1 cellular context compared by ENCODE assay signal in the genomic region with DNA sequence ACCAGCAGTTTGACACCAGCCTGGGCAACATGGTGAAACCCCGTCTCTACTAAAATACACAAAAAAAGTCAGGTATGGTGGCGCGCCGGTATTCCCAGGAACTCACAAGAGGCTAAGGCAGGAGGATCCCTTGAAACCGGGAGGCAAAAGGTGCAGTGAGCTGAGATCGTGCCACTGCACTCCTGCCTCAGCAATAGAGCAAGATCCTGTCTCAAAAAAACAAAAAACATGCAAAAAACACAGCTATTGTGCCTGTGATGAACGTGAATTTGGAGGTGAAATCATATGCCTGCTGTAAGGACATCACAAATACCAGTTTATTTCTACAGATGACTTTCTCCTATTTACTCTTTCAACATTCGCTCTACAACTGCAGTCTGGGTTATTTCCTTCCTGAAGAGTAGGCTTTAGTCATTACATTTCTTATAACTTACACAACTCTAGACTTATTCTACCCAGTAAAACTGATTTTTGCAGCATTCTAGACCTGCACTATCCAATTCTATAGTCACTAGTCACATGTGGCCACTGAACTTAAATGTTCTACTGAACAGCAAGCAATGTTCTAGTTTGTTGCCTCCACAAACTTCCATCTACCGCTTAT.
TF ChIP-seq lines count a peak whose summit lies in the region.

No MANE protein-coding gene starts in this region.

TF ChIP-seq in GM12878, 131 proteins besides CTCF, POLR2A, EP300 and RAD21:
- no peak for TF ChIP-seq STAT1 (conservative IDR thresholded peaks at IDR 0.05)
- no peak for TF ChIP-seq RFX5 (IDR thresholded peaks at IDR 0.05; ENCODE audit: low read depth, low read length)
- TF ChIP-seq, protein P1, sequence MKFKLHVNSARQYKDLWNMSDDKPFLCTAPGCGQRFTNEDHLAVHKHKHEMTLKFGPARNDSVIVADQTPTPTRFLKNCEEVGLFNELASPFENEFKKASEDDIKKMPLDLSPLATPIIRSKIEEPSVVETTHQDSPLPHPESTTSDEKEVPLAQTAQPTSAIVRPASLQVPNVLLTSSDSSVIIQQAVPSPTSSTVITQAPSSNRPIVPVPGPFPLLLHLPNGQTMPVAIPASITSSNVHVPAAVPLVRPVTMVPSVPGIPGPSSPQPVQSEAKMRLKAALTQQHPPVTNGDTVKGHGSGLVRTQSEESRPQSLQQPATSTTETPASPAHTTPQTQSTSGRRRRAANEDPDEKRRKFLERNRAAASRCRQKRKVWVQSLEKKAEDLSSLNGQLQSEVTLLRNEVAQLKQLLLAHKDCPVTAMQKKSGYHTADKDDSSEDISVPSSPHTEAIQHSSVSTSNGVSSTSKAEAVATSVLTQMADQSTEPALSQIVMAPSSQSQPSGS (IDR thresholded peaks at IDR 0.05; ENCODE audit: low read length) = no peak
- no peak for TF ChIP-seq TARDBP (IDR thresholded peaks at IDR 0.05; ENCODE audit: borderline replicate concordance)
- TF ChIP-seq, protein P2, sequence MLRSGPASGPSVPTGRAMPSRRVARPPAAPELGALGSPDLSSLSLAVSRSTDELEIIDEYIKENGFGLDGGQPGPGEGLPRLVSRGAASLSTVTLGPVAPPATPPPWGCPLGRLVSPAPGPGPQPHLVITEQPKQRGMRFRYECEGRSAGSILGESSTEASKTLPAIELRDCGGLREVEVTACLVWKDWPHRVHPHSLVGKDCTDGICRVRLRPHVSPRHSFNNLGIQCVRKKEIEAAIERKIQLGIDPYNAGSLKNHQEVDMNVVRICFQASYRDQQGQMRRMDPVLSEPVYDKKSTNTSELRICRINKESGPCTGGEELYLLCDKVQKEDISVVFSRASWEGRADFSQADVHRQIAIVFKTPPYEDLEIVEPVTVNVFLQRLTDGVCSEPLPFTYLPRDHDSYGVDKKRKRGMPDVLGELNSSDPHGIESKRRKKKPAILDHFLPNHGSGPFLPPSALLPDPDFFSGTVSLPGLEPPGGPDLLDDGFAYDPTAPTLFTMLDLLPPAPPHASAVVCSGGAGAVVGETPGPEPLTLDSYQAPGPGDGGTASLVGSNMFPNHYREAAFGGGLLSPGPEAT (IDR thresholded peaks at IDR 0.05; ENCODE audit: low read depth) = no peak
- TF ChIP-seq, protein P3, sequence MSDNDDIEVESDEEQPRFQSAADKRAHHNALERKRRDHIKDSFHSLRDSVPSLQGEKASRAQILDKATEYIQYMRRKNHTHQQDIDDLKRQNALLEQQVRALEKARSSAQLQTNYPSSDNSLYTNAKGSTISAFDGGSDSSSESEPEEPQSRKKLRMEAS (IDR thresholded peaks at IDR 0.05; ENCODE audit: low read depth, low read length) = no peak
- no peak for TF ChIP-seq MEF2A (IDR thresholded peaks at IDR 0.05; ENCODE audit: insufficient read depth, low read depth, low read length)
- no peak for TF ChIP-seq NR2C2 (IDR thresholded peaks at IDR 0.05; ENCODE audit: borderline replicate concordance, control insufficient read depth, insufficient read length, low read depth)
- TF ChIP-seq, protein P4, sequence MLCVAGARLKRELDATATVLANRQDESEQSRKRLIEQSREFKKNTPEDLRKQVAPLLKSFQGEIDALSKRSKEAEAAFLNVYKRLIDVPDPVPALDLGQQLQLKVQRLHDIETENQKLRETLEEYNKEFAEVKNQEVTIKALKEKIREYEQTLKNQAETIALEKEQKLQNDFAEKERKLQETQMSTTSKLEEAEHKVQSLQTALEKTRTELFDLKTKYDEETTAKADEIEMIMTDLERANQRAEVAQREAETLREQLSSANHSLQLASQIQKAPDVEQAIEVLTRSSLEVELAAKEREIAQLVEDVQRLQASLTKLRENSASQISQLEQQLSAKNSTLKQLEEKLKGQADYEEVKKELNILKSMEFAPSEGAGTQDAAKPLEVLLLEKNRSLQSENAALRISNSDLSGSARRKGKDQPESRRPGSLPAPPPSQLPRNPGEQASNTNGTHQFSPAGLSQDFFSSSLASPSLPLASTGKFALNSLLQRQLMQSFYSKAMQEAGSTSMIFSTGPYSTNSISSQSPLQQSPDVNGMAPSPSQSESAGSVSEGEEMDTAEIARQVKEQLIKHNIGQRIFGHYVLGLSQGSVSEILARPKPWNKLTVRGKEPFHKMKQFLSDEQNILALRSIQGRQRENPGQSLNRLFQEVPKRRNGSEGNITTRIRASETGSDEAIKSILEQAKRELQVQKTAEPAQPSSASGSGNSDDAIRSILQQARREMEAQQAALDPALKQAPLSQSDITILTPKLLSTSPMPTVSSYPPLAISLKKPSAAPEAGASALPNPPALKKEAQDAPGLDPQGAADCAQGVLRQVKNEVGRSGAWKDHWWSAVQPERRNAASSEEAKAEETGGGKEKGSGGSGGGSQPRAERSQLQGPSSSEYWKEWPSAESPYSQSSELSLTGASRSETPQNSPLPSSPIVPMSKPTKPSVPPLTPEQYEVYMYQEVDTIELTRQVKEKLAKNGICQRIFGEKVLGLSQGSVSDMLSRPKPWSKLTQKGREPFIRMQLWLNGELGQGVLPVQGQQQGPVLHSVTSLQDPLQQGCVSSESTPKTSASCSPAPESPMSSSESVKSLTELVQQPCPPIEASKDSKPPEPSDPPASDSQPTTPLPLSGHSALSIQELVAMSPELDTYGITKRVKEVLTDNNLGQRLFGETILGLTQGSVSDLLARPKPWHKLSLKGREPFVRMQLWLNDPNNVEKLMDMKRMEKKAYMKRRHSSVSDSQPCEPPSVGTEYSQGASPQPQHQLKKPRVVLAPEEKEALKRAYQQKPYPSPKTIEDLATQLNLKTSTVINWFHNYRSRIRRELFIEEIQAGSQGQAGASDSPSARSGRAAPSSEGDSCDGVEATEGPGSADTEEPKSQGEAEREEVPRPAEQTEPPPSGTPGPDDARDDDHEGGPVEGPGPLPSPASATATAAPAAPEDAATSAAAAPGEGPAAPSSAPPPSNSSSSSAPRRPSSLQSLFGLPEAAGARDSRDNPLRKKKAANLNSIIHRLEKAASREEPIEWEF (IDR thresholded peaks at IDR 0.05; ENCODE audit: insufficient replicate concordance, low read depth, low read length) = no peak
- no peak for TF ChIP-seq ZSCAN29 (IDR thresholded peaks at IDR 0.05)
- no peak for TF ChIP-seq HCFC1 (IDR thresholded peaks at IDR 0.05; ENCODE audit: low read length)
- TF ChIP-seq SREBF2 (IDR thresholded peaks at IDR 0.05; ENCODE audit: low read length) = no peak
- TF ChIP-seq SPI1 (IDR thresholded peaks at IDR 0.05; ENCODE audit: borderline replicate concordance, insufficient read depth, low read depth, low read length) = no peak
- TF ChIP-seq CBX5 (IDR thresholded peaks at IDR 0.05; ENCODE audit: low read depth) = no peak
- no peak for TF ChIP-seq FOS (IDR thresholded peaks at IDR 0.05; ENCODE audit: borderline replicate concordance, extremely low read depth, insufficient read length)
